In the genomic region with DNA sequence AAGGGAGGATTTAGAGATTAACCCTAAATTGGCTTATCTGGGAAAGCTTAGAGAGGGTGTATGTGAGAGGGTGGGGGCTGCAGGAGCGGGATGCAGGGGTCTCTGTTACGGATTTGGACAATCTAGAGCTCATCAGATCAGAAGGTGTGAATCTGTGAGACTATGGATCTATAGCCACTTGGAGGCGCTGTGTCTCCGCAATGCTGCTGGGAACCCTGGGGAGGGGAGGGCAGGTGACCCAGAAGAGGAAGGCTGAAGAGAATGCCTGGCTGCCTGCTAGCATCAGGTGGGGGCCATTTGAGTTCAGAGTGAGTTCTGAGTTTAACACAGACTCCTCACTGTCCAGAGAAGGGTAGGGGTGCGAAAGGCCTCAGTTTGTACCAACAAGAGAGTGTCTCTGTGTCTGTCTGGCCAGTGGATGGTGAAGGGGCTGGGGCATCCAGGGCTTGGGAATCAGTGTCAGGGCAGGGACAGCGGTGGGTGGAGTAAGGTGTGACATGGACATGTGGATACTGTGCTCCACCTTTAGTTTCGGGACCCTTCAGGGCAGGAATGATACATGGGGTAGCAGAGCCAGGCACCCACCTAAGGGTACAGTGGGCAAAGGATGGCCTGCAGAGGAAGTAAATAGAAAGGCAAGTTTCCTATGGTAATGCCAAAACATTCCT, we compare ENCODE assay signal across 9 cellular contexts.
DNase-seq lines count a peak whose midpoint lies in the region; ATAC-seq and TF ChIP-seq lines count a peak whose summit lies in the region.
"Had no signal": no experiment of that assay in that cellular context is flagged by ENCODE, and none has a peak within 500 bp of the region (broad histone marks: within the 10 kb centered on the region; RNA-seq: fewer than 3 reads in every experiment).

No MANE protein-coding gene starts in this region.

- no peaks in the 10 kb centered on the region for H3K27me3 ChIP-seq in MM.1S (replicated peaks; ENCODE audit: insufficient read depth, low read length)

- peak overlapping the region; percentile 19; the same call in 1 of the 2 replicates for H2AFZ ChIP-seq in MM.1S (ENCODE audit: low read length)

- H3K27ac Mint-ChIP-seq in activated naive CD4-positive, alpha-beta T cell treated with anti-CD3 and anti-CD28 coated beads for 36 hours: peak overlapping the region; percentile 70
- no peak overlapping the region for H3K27ac Mint-ChIP-seq in nephron progenitor cell

- no peak overlapping the region for H3K4me3 ChIP-seq in MM.1S (ENCODE audit: low read length)

- no peak overlapping the region for H3K4me3 Mint-ChIP-seq in activated naive CD4-positive, alpha-beta T cell treated with anti-CD3 and anti-CD28 coated beads for 36 hours
- H3K4me3 Mint-ChIP-seq in nephron progenitor cell: no peak overlapping the region

- DNase-seq in ELF-1 (ENCODE audit: low read depth, low spot score) (peak; percentile 63), MM.1S (peak; percentile 78), nephron progenitor cell (peak; percentile 36), NCI-H146 treated with DMSO at 0.1 percent for 48 hours (lab: John Stamatoyannopoulos, UW; ENCODE audit: unreplicated experiment) (no peak), 8988T (no peak)
- DNase-seq in activated naive CD4-positive, alpha-beta T cell treated with anti-CD3 and anti-CD28 coated beads for 36 hours: peak; percentile 72
- DNase-seq: NCI-H345 had no signal

- H3K9me3 ChIP-seq in MM.1S (replicated peaks; ENCODE audit: insufficient read depth, low read length): no peaks in the 10 kb centered on the region

- H3K9ac ChIP-seq in MM.1S (ENCODE audit: low read length): no peak overlapping the region

- intact Hi-C loops in activated naive CD4-positive, alpha-beta T cell treated with anti-CD3 and anti-CD28 coated beads for 36 hours (cut with micrococcal nuclease): loop anchor here (1.0 to 10.0 kb wide), 2 partner anchors 38 to 770 kb away; no protein-coding TSS in a partner anchor

- H3K36me3 Mint-ChIP-seq in activated naive CD4-positive, alpha-beta T cell treated with anti-CD3 and anti-CD28 coated beads for 36 hours (ENCODE audit: low read depth): no peaks in the 10 kb centered on the region
- H3K36me3 Mint-ChIP-seq in nephron progenitor cell (ENCODE audit: low read depth): no peaks in the 10 kb centered on the region

- peaks cover 49% of the 10 kb centered on the region for H3K4me1 ChIP-seq in MM.1S (ENCODE audit: low read length)

- TF ChIP-seq CTCF in MM.1S (IDR thresholded peaks at IDR 0.05; ENCODE audit: low read length) (peak; percentile 78), nephron progenitor cell (IDR thresholded peaks at IDR 0.05) (peak; percentile 33)

- no peaks in the 10 kb centered on the region for H4K20me1 ChIP-seq in MM.1S (ENCODE audit: insufficient read depth, low read length)

- H3K36me3 ChIP-seq in MM.1S (replicated peaks; ENCODE audit: insufficient read depth, low read length): no peaks in the 10 kb centered on the region

- H3K4me1 Mint-ChIP-seq in activated naive CD4-positive, alpha-beta T cell treated with anti-CD3 and anti-CD28 coated beads for 36 hours (ENCODE audit: low read depth): peaks cover 33% of the 10 kb centered on the region
- H3K4me1 Mint-ChIP-seq in nephron progenitor cell: peaks cover 2% of the 10 kb centered on the region

- H3K79me2 ChIP-seq in MM.1S (ENCODE audit: low read length): no peaks in the 10 kb centered on the region

- ATAC-seq in HG02798 (IDR thresholded peaks at IDR 0.05; ENCODE audit: poor library complexity, unreplicated experiment) (no peak), GM21786 (IDR thresholded peaks at IDR 0.05; ENCODE audit: unreplicated experiment) (no peak)

- no peak overlapping the region for H3K27ac ChIP-seq in MM.1S (ENCODE audit: low read length)

- H3K4me2 ChIP-seq in MM.1S (ENCODE audit: low read depth, low read length): no peak overlapping the region

- peaks cover 33% of the 10 kb centered on the region for H3F3A ChIP-seq in MM.1S (ENCODE audit: insufficient read depth, low read length)

- H3K9me2 ChIP-seq in MM.1S (replicated peaks; ENCODE audit: insufficient read depth, low read length): no peaks in the 10 kb centered on the region

- CTCF ChIA-PET in activated naive CD4-positive, alpha-beta T cell treated with anti-CD3 and anti-CD28 coated beads for 36 hours (lab: Charles Lee): interaction anchor here (0.7 to 2.7 kb wide), 21 partner anchors 10 to 428 kb away, joined by 3 to 17 read pairs (median 4); no protein-coding TSS in a partner anchor

- H3K27me3 Mint-ChIP-seq in activated naive CD4-positive, alpha-beta T cell treated with anti-CD3 and anti-CD28 coated beads for 36 hours (ENCODE audit: low read depth): no peaks in the 10 kb centered on the region
- peaks cover 8% of the 10 kb centered on the region for H3K27me3 Mint-ChIP-seq in nephron progenitor cell (ENCODE audit: low read depth, poor library complexity)

- H3K9me3 Mint-ChIP-seq in activated naive CD4-positive, alpha-beta T cell treated with anti-CD3 and anti-CD28 coated beads for 36 hours: no peaks in the 10 kb centered on the region
- H3K9me3 Mint-ChIP-seq in nephron progenitor cell: no peaks in the 10 kb centered on the region

Comparison
In these comparisons a context has a peak if more than half of its experiments do, and no peak if none do; other contexts are left out.
1. DNase-seq: peak in ELF-1 (single experiment), MM.1S (single experiment), activated naive CD4-positive, alpha-beta T cell treated with anti-CD3 and anti-CD28 coated beads for 36 hours (single experiment) and nephron progenitor cell (single experiment); none in NCI-H146 treated with DMSO at 0.1 percent for 48 hours (single experiment) and 8988T (single experiment).